ENCODE assay signal across 1 cellular context in the genomic region with DNA sequence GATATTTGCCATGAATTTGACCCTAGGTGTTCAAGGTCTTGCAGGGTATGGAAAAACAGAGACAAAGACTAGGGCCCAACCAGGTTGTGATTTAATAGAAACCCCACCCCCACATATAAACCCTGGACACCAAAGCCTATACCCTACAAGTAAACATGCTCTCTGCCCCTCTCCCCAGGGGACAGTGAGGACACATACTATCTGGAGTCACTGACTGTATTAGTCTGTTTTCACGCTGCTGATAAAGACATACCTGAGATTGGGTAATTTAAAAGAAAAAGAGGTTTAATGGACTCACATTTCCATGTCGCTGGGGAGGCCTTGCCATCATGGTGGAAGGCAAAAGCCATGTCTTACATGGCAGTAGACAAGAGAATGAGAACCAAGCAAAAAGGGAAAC.
TF ChIP-seq lines count a peak whose summit lies in the region.

No MANE protein-coding gene starts in this region.

TF ChIP-seq in HepG2, 621 proteins besides CTCF, POLR2A, EP300 and RAD21 (continued from another document and continues in another):
- no peak for TF ChIP-seq ZNF574 (CRISPR knock-in tag; IDR thresholded peaks at IDR 0.05)
- 0 out of 2 replicates have a peak, but pooled peaks have one; percentile 21 for TF ChIP-seq ZNF430 (CRISPR knock-in tag; IDR thresholded peaks at IDR 0.05)
- TF ChIP-seq ELF1 (CRISPR knock-in tag; IDR thresholded peaks at IDR 0.05), result no peak
- no peak for TF ChIP-seq POLR2AphosphoS5 (IDR thresholded peaks at IDR 0.05; ENCODE audit: low read depth, low read length)
- TF ChIP-seq ZBTB7B (CRISPR knock-in tag; IDR thresholded peaks at IDR 0.05), result peak; percentile 56; the same call in 1 of the 2 replicates
- peak; percentile 84 for TF ChIP-seq MED1 (CRISPR knock-in tag; IDR thresholded peaks at IDR 0.05)
- no peak for TF ChIP-seq ZNF432 (CRISPR knock-in tag; IDR thresholded peaks at IDR 0.05; ENCODE audit: borderline replicate concordance)
- TF ChIP-seq HNRNPK (IDR thresholded peaks at IDR 0.05; ENCODE audit: low read depth, low read length, poor library complexity, severe bottlenecking), result no peak
- TF ChIP-seq ZSCAN20 (CRISPR knock-in tag; IDR thresholded peaks at IDR 0.05; ENCODE audit: borderline replicate concordance), result no peak
- no peak for TF ChIP-seq HIC2 (CRISPR knock-in tag; IDR thresholded peaks at IDR 0.05; ENCODE audit: low read depth)
- TF ChIP-seq HMG20A (CRISPR knock-in tag; IDR thresholded peaks at IDR 0.05; ENCODE audit: borderline replicate concordance), result 0 out of 2 replicates have a peak, but pooled peaks have one; percentile 17
- no peak for TF ChIP-seq MAZ (IDR thresholded peaks at IDR 0.05; ENCODE audit: borderline replicate concordance, low read depth, low read length)
- no peak for TF ChIP-seq MAZ (CRISPR knock-in tag; IDR thresholded peaks at IDR 0.05; ENCODE audit: low read depth)
- TF ChIP-seq, protein P1, sequence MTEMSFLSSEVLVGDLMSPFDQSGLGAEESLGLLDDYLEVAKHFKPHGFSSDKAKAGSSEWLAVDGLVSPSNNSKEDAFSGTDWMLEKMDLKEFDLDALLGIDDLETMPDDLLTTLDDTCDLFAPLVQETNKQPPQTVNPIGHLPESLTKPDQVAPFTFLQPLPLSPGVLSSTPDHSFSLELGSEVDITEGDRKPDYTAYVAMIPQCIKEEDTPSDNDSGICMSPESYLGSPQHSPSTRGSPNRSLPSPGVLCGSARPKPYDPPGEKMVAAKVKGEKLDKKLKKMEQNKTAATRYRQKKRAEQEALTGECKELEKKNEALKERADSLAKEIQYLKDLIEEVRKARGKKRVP (CRISPR knock-in tag; IDR thresholded peaks at IDR 0.05), result no peak
- no peak for TF ChIP-seq ZNF850 (CRISPR knock-in tag; conservative IDR thresholded peaks at IDR 0.05)
- no peak for TF ChIP-seq ZNF768 (CRISPR knock-in tag; IDR thresholded peaks at IDR 0.05)
- TF ChIP-seq, protein P2, sequence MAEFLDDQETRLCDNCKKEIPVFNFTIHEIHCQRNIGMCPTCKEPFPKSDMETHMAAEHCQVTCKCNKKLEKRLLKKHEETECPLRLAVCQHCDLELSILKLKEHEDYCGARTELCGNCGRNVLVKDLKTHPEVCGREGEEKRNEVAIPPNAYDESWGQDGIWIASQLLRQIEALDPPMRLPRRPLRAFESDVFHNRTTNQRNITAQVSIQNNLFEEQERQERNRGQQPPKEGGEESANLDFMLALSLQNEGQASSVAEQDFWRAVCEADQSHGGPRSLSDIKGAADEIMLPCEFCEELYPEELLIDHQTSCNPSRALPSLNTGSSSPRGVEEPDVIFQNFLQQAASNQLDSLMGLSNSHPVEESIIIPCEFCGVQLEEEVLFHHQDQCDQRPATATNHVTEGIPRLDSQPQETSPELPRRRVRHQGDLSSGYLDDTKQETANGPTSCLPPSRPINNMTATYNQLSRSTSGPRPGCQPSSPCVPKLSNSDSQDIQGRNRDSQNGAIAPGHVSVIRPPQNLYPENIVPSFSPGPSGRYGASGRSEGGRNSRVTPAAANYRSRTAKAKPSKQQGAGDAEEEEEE (CRISPR knock-in tag; IDR thresholded peaks at IDR 0.05; ENCODE audit: borderline replicate concordance), result no peak
- TF ChIP-seq MTA1 (CRISPR knock-in tag; IDR thresholded peaks at IDR 0.05; ENCODE audit: borderline replicate concordance), result no peak
- peak; percentile 32; the same call in 1 of the 2 replicates for TF ChIP-seq TCF7 (IDR thresholded peaks at IDR 0.05; ENCODE audit: low read depth)
- TF ChIP-seq ZNF446 (CRISPR knock-in tag; IDR thresholded peaks at IDR 0.05), result no peak
- TF ChIP-seq KLF11 (CRISPR knock-in tag; IDR thresholded peaks at IDR 0.05), result no peak
- TF ChIP-seq ELF3 (CRISPR knock-in tag; IDR thresholded peaks at IDR 0.05), result 0 out of 2 replicates have a peak, but pooled peaks have one; percentile 23
- TF ChIP-seq SALL1 (CRISPR knock-in tag; IDR thresholded peaks at IDR 0.05), result peak; percentile 84
- TF ChIP-seq ZNF253 (CRISPR knock-in tag; IDR thresholded peaks at IDR 0.05; ENCODE audit: borderline replicate concordance), result no peak
- no peak for TF ChIP-seq HMGA1 (CRISPR knock-in tag; conservative IDR thresholded peaks at IDR 0.05)
- TF ChIP-seq RBFOX2 (IDR thresholded peaks at IDR 0.05; ENCODE audit: low read depth, low read length), result no peak
- TF ChIP-seq SMAD3 (CRISPR knock-in tag; IDR thresholded peaks at IDR 0.05), result 0 out of 2 replicates have a peak, but pooled peaks have one; percentile 28
- peak; percentile 38; the same call in 1 of the 2 replicates for TF ChIP-seq ZNF670 (CRISPR knock-in tag; IDR thresholded peaks at IDR 0.05; ENCODE audit: borderline replicate concordance)
- TF ChIP-seq, protein P3, sequence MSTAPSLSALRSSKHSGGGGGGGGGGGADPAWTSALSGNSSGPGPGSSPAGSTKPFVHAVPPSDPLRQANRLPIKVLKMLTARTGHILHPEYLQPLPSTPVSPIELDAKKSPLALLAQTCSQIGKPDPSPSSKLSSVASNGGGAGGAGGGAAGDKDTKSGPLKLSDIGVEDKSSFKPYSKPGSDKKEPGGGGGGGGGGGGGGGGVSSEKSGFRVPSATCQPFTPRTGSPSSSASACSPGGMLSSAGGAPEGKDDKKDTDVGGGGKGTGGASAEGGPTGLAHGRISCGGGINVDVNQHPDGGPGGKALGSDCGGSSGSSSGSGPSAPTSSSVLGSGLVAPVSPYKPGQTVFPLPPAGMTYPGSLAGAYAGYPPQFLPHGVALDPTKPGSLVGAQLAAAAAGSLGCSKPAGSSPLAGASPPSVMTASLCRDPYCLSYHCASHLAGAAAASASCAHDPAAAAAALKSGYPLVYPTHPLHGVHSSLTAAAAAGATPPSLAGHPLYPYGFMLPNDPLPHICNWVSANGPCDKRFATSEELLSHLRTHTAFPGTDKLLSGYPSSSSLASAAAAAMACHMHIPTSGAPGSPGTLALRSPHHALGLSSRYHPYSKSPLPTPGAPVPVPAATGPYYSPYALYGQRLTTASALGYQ (CRISPR knock-in tag; IDR thresholded peaks at IDR 0.05), result peak; percentile 74
- TF ChIP-seq XBP1 (CRISPR knock-in tag; IDR thresholded peaks at IDR 0.05), result peak; percentile 27; the same call in 1 of the 2 replicates
- peak; percentile 94 for TF ChIP-seq GFI1 (CRISPR knock-in tag; IDR thresholded peaks at IDR 0.05; ENCODE audit: borderline replicate concordance)
- TF ChIP-seq RERE (CRISPR knock-in tag; IDR thresholded peaks at IDR 0.05; ENCODE audit: low read depth), result no peak
- no peak for TF ChIP-seq NR1H2 (CRISPR knock-in tag; IDR thresholded peaks at IDR 0.05; ENCODE audit: borderline replicate concordance, low read depth)
- TF ChIP-seq PHF21A (CRISPR knock-in tag; IDR thresholded peaks at IDR 0.05), result peak; percentile 89
- no peak for TF ChIP-seq NFRKB (IDR thresholded peaks at IDR 0.05)
- TF ChIP-seq ZNF609 (CRISPR knock-in tag; IDR thresholded peaks at IDR 0.05; ENCODE audit: borderline replicate concordance), result peak; percentile 75; the same call in 1 of the 2 replicates
- no peak for TF ChIP-seq SMAD1 (CRISPR knock-in tag; IDR thresholded peaks at IDR 0.05; ENCODE audit: borderline replicate concordance, low read depth)
- no peak for TF ChIP-seq ZNF274 (CRISPR knock-in tag; IDR thresholded peaks at IDR 0.05)
- TF ChIP-seq CHCHD3 (CRISPR knock-in tag; IDR thresholded peaks at IDR 0.05), result no peak
- TF ChIP-seq THYN1 (CRISPR knock-in tag; IDR thresholded peaks at IDR 0.05; ENCODE audit: borderline replicate concordance, low read depth), result no peak
